Comparison of ENCODE assay signal across 1 cellular context in genomic region chr17:29677835-29678223, GRCh38. TPM values are rescaled to one million over a fixed set of nuclear protein-coding genes. Genes with fewer than 3 reads are reported as not detected.
"Had no signal": no experiment of that assay in that cellular context is flagged by ENCODE, and none has a peak within 500 bp of the region (broad histone marks: within the 10 kb centered on the region; RNA-seq: fewer than 3 reads in every experiment).

No MANE protein-coding gene starts in this region.

RNA-seq across cellular contexts. Expression of gene CORO6, which starts 55.1 kb away (rescaled TPM):
- total RNA-seq: progenitor cell of endocrine pancreas had no signal
